2 cellular contexts compared by ENCODE assay signal in the genomic region with DNA sequence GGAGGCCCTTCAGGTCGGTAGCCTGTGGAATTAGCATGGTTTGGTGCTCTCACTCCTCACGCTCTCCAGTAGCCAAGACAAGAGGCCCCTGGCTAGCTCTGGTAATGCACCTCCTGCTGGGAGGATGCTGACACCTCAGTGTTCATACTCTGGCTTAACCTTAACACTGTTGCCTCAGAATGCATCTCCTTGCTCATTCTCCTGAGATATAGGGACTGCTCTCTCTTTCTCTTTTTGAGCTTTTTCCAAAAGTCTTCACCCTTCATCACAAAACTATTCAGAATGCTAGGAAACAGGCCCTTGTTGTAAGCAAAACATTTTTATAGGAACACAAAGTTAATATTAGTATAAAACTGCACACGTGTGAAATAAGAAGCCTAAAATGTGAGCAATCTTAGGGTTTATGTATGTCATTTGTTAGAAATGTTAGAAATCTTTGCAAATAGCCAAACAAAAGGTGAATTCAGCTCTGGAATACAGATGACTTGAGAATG.
TF ChIP-seq lines count a peak whose summit lies in the region.

No MANE protein-coding gene starts in this region.

TF ChIP-seq in SK-N-SH treated with all-trans-retinoic acid at 6 μM for 48 hours, 23 proteins besides CTCF, POLR2A, EP300 and RAD21 (continued from another document):
- TF ChIP-seq POU6F1 (CRISPR knock-in tag; IDR thresholded peaks at IDR 0.05; ENCODE audit: borderline replicate concordance, low read depth) = no peak
- TF ChIP-seq CSRNP3 (CRISPR knock-in tag; IDR thresholded peaks at IDR 0.05) = no peak
- no peak for TF ChIP-seq CREB5 (CRISPR knock-in tag; IDR thresholded peaks at IDR 0.05; ENCODE audit: low read depth)
- TF ChIP-seq ZFP3 (CRISPR knock-in tag; IDR thresholded peaks at IDR 0.05) = no peak
- TF ChIP-seq GLIS3 (CRISPR knock-in tag; IDR thresholded peaks at IDR 0.05) = no peak
- no peak for TF ChIP-seq ESRRG (CRISPR knock-in tag; IDR thresholded peaks at IDR 0.05)
- no peak for TF ChIP-seq ISL1 (CRISPR knock-in tag; IDR thresholded peaks at IDR 0.05)
- no peak for TF ChIP-seq PATZ1 (CRISPR knock-in tag; IDR thresholded peaks at IDR 0.05; ENCODE audit: borderline replicate concordance)
- no peak for TF ChIP-seq ZFP30 (CRISPR knock-in tag; IDR thresholded peaks at IDR 0.05)

TF ChIP-seq in SK-N-SH, 30 proteins besides CTCF, POLR2A, EP300 and RAD21 (continued from another document):
- no peak for TF ChIP-seq NRF1 (IDR thresholded peaks at IDR 0.05; ENCODE audit: low read depth, low read length)
- no peak for TF ChIP-seq MXI1 (IDR thresholded peaks at IDR 0.05; ENCODE audit: low read depth, low read length)
- TF ChIP-seq CHD2 (IDR thresholded peaks at IDR 0.05; ENCODE audit: low read length, partially characterized antibody) = no peak
- TF ChIP-seq JUND (IDR thresholded peaks at IDR 0.05) = no peak
- TF ChIP-seq PBX3 (IDR thresholded peaks at IDR 0.05) = no peak
- no peak for TF ChIP-seq FOSL2 (IDR thresholded peaks at IDR 0.05; ENCODE audit: borderline replicate concordance, low read depth)
- TF ChIP-seq GATA2 (CRISPR knock-in tag; IDR thresholded peaks at IDR 0.05) = no peak
- TF ChIP-seq MAX (IDR thresholded peaks at IDR 0.05; ENCODE audit: low read depth) = no peak
- no peak for TF ChIP-seq SIN3A (IDR thresholded peaks at IDR 0.05; ENCODE audit: borderline replicate concordance, low read depth, low read length)
- TF ChIP-seq YY1 (IDR thresholded peaks at IDR 0.05; ENCODE audit: low read depth) = no peak
- no peak for TF ChIP-seq MEF2A (IDR thresholded peaks at IDR 0.05; ENCODE audit: borderline replicate concordance, low read depth)
- TF ChIP-seq NFIC (IDR thresholded peaks at IDR 0.05; ENCODE audit: borderline replicate concordance) = no peak
- TF ChIP-seq, protein P1, sequence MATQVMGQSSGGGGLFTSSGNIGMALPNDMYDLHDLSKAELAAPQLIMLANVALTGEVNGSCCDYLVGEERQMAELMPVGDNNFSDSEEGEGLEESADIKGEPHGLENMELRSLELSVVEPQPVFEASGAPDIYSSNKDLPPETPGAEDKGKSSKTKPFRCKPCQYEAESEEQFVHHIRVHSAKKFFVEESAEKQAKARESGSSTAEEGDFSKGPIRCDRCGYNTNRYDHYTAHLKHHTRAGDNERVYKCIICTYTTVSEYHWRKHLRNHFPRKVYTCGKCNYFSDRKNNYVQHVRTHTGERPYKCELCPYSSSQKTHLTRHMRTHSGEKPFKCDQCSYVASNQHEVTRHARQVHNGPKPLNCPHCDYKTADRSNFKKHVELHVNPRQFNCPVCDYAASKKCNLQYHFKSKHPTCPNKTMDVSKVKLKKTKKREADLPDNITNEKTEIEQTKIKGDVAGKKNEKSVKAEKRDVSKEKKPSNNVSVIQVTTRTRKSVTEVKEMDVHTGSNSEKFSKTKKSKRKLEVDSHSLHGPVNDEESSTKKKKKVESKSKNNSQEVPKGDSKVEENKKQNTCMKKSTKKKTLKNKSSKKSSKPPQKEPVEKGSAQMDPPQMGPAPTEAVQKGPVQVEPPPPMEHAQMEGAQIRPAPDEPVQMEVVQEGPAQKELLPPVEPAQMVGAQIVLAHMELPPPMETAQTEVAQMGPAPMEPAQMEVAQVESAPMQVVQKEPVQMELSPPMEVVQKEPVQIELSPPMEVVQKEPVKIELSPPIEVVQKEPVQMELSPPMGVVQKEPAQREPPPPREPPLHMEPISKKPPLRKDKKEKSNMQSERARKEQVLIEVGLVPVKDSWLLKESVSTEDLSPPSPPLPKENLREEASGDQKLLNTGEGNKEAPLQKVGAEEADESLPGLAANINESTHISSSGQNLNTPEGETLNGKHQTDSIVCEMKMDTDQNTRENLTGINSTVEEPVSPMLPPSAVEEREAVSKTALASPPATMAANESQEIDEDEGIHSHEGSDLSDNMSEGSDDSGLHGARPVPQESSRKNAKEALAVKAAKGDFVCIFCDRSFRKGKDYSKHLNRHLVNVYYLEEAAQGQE (IDR thresholded peaks at IDR 0.05; ENCODE audit: low read depth, low read length) = no peak
